Comparison of ENCODE assay signal across 9 cellular contexts in genomic region chr7:55965805-55966421, GRCh38. TPM values are rescaled to one million over a fixed set of nuclear protein-coding genes. Genes with fewer than 3 reads are reported as not detected.
A peak's percentile ranks its signal among the peaks of the same experiment; 100 is the strongest.
DNase-seq lines count a peak whose midpoint lies in the region; ATAC-seq, FAIRE-seq and TF ChIP-seq lines count a peak whose summit lies in the region.
"Had no signal": no experiment of that assay in that cellular context is flagged by ENCODE, and none has a peak within 500 bp of the region (broad histone marks: within the 10 kb centered on the region; RNA-seq: fewer than 3 reads in every experiment).

No MANE protein-coding gene starts in this region.

- H3K4me2 ChIP-seq in fibroblast of lung (ENCODE audit: extremely low read depth, insufficient read depth, low read length): peak overlapping the region; percentile 3

- peak in 2 of 4 donors; percentile 6 to 13 for ATAC-seq in pancreas

- no peak for FAIRE-seq in pancreas (lab: Jason Lieb, UNC)

- DNase-seq in EL (peak; percentile 58), SK-N-MC (ENCODE audit: low read depth, low spot score) (no peak), fibroblast of lung (ENCODE audit: low read depth in 2 of 2) (peak in 1 of 2 donors; percentile 19), pancreas (no peak), AG20443 (ENCODE audit: low spot score) (no peak), NCI-H1105 (lab: John Stamatoyannopoulos, UW) (no peak), middle frontal gyrus (ENCODE audit: extremely low spot score, low spot score) (no peak)
- no peak for DNase-seq in stimulated activated CD4-positive, alpha-beta T cell treated with anti-CD3 and anti-CD28 coated beads, Interleukin-4, amount 100 ng/mL, for 1 hour
- DNase-seq: H7 had no signal

- WGBS in pancreas, 2 donors: 63% methylated on average over 13 of the region's 13 CpGs

- peaks cover 3% of the 10 kb centered on the region for H3K79me2 ChIP-seq in fibroblast of lung (ENCODE audit: control insufficient read depth, insufficient read depth, low read length)

- H3K4me3 ChIP-seq in SK-N-MC (peak overlapping the region; percentile 97), fibroblast of lung (replicated peaks in 1 of 4; ENCODE audit: control extremely low read depth in 1 of 4, insufficient read depth in 1 of 4, low read depth in 3 of 4, low read length in 4 of 4) (peak overlapping the region in 1 of 4 experiments; percentile 78), pancreas (peak overlapping the region in 1 of 4 donors; percentile 58)

- peaks cover 5% of the 10 kb centered on the region for H3K4me1 ChIP-seq in fibroblast of lung (ENCODE audit: control insufficient read depth, extremely low read depth, insufficient read depth, low read length)
- H3K4me1 ChIP-seq in pancreas: peaks cover 5 to 24% (median 12%) of the 10 kb centered on the region in 3 donors

- intact Hi-C loops in pancreas (cut with DNase I): loop anchor here in 1 of 3 donors (5.0 to 10.0 kb wide), 2 partner anchors 41 to 321 kb away; no protein-coding TSS in a partner anchor

- no peak overlapping the region for H3K27ac ChIP-seq in SK-N-MC
- no peak overlapping the region for H3K27ac ChIP-seq in fibroblast of lung (ENCODE audit: insufficient read depth, low read length)
- peak overlapping the region in 3 of 4 donors; percentile 84 to 90 (median 89) for H3K27ac ChIP-seq in pancreas

- no peak overlapping the region for H2AFZ ChIP-seq in fibroblast of lung (ENCODE audit: low read length)

- H3K9ac ChIP-seq in SK-N-MC (ENCODE audit: insufficient read length): no peak overlapping the region
- H3K9ac ChIP-seq in fibroblast of lung (ENCODE audit: insufficient read depth, low read length): no peak overlapping the region

- TF ChIP-seq CTCF in fibroblast of lung (conservative IDR thresholded peaks at IDR 0.05 in 1 of 2, IDR thresholded peaks at IDR 0.05 in 1 of 2; ENCODE audit: low read depth in 1 of 2, low read length in 2 of 2) (no peak), pancreas (IDR thresholded peaks at IDR 0.05) (no peak)

- no peaks in the 10 kb centered on the region for H3K9me3 ChIP-seq in SK-N-MC (ENCODE audit: low read depth, low read length)
- H3K9me3 ChIP-seq in fibroblast of lung (ENCODE audit: control insufficient read depth, insufficient read depth, low read depth, low read length): no peaks in the 10 kb centered on the region
- H3K9me3 ChIP-seq in pancreas: no peaks in the 10 kb centered on the region

- H3K36me3 ChIP-seq in SK-N-MC (ENCODE audit: insufficient read depth, low read length) (peaks cover 20% of the 10 kb centered on the region), fibroblast of lung (ENCODE audit: control insufficient read depth, insufficient read depth, low read length) (no peaks in the 10 kb centered on the region), pancreas (no peaks in the 10 kb centered on the region)

- H3K27me3 ChIP-seq in fibroblast of lung (ENCODE audit: control insufficient read depth, insufficient read depth, low read length) (no peaks in the 10 kb centered on the region), pancreas (no peaks in the 10 kb centered on the region)

- H4K20me1 ChIP-seq in fibroblast of lung (ENCODE audit: control insufficient read depth, extremely low read depth, insufficient read depth, low read length): no peaks in the 10 kb centered on the region

RNA-seq across cellular contexts. Expression of gene NIPSNAP2, which starts 1.5 kb away (rescaled TPM):
- total RNA-seq in fibroblast of lung (32.4 and 42.4 TPM in 2 replicates), pancreas (10 to 100 TPM; 18.7 to 31.1 (median 25.8) TPM)
- polyA plus RNA-seq in fibroblast of lung (58.6 and 65.0 TPM in 2 replicates), pancreas (10 to 100 TPM; 22.2 to 37.5 TPM)
- polyA plus RNA-seq in fibroblast of lung (2012): 37.7 and 38.7 TPM in 2 replicates
- polyA minus RNA-seq in fibroblast of lung (ENCODE audit: low replicate concordance): 4.0 and 6.9 TPM in 2 replicates

RNA-seq across cellular contexts. Expression of gene MRPS17, which starts 14.2 kb away (rescaled TPM):
- total RNA-seq in fibroblast of lung (17.5 and 20.8 TPM in 2 replicates), pancreas (1 to 10 TPM; 5.4 to 8.6 (median 7.0) TPM)
- polyA plus RNA-seq in fibroblast of lung (14.6 and 19.4 TPM in 2 replicates), pancreas (1 to 10 TPM; 6.6 to 8.4 TPM)
- polyA plus RNA-seq in fibroblast of lung (2012): 16.2 and 23.1 TPM in 2 replicates
- 6.7 and 8.0 TPM in 2 replicates for polyA minus RNA-seq in fibroblast of lung (ENCODE audit: low replicate concordance)

Comparison
In these comparisons a context has a peak if more than half of its experiments do, and no peak if none do; other contexts are left out.
1. H3K27ac ChIP-seq: peak in pancreas (3 of 4); none in SK-N-MC (single experiment) and fibroblast of lung (single experiment).